7 cellular contexts compared by ENCODE assay signal in the genomic region with DNA sequence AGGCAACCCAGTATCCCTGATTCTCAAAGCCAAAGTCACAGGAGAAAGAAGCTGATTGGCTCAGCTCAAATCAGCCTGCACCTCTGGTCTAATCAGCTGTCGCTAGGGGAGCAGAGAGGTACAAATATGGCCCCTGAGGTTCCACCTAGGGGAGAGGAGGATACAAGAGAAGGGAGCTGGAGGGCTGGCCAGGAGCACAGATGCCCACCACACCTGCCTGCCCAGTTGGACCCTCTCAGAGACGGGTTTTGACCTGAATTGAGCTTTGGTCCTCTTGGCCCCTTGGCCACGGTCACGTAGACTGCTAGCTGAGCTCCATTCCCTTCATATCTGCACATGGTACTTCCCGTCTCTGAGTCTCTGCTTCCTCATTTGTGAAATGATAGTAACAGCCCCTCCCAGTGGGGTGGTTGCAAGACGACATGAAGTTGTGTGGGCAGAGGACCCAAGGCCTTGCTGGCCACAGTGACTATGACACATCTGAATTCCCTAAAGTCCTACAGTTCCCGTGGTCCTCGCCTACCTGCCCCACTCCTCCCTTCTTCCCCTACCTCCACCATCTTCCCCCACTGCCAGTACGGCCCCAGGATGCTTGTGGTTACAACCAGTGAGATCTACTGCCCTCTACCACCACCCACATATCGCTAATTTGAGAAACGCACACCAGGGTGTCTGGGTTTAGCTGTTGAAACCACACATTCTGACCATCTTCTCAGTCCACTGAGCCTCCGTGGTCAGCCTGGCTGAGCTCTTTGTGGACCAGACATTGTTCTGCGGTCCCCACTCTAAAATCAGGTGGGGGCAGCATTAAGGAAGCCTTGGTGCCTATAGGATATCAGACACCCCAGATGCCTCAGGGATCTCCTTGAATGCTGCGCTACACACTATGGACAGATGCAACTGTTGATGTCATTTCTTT.
DNase-seq lines count a peak whose midpoint lies in the region; ATAC-seq lines count a peak whose summit lies in the region.

No MANE protein-coding gene starts in this region.

- no peaks in the 10 kb centered on the region for H3K27me3 Mint-ChIP-seq in naive B cell

- peak overlapping the region; percentile 67 to 98 (median 94) for H3K27ac Mint-ChIP-seq in naive B cell

- DNase-seq in RPMI8226, result peak; percentile 30
- DNase-seq in naive B cell, result peak; percentile 77
- DNase-seq in DMS153 treated with DMSO at 0.1 percent for 48 hours (lab: John Stamatoyannopoulos, UW; ENCODE audit: unreplicated experiment), result no peak
- DNase-seq in activated CD4-positive, alpha-beta T cell treated with anti-CD3 and anti-CD28 coated beads, Interleukin-2, amount 50 U/mL, for 4 hours, result no peak
- DNase-seq in activated CD4-positive, alpha-beta T cell treated with anti-CD3 and anti-CD28 coated beads for 48 hours, result no peak

- H3K4me1 Mint-ChIP-seq in naive B cell, result peaks cover 36 to 70% (median 59%) of the 10 kb centered on the region in 3 donors

- peaks cover 0 to 17% of the 10 kb centered on the region in 2 donors for H3K36me3 Mint-ChIP-seq in naive B cell

- peak overlapping the region; percentile 64 to 91 (median 83) for H3K4me3 Mint-ChIP-seq in naive B cell

- ATAC-seq in GM18909 (IDR thresholded peaks at IDR 0.05; ENCODE audit: poor library complexity, unreplicated experiment) (peak; percentile 66), HG02852 (IDR thresholded peaks at IDR 0.05; ENCODE audit: unreplicated experiment) (peak; percentile 56), naive B cell (ENCODE audit: low read depth in 2 of 2) (peak; percentile 95 to 96)

- H3K9me3 Mint-ChIP-seq in naive B cell, result peaks cover 0 to 18% (median 10%) of the 10 kb centered on the region in 7 donors

Comparison
In these comparisons a context has a peak if more than half of its experiments do, and no peak if none do; other contexts are left out.
1. DNase-seq: peak in RPMI8226 (single experiment) and naive B cell (single experiment); none in DMS153 treated with DMSO at 0.1 percent for 48 hours (single experiment), activated CD4-positive, alpha-beta T cell treated with anti-CD3 and anti-CD28 coated beads, Interleukin-2, amount 50 U/mL, for 4 hours (0 of 2) and activated CD4-positive, alpha-beta T cell treated with anti-CD3 and anti-CD28 coated beads for 48 hours (single experiment).
2. Peak in every context shown above with its lines, with median percentiles within 50 percentile points of each other: ATAC-seq.